Comparison of ENCODE assay signal across 18 cellular contexts in the genomic region with DNA sequence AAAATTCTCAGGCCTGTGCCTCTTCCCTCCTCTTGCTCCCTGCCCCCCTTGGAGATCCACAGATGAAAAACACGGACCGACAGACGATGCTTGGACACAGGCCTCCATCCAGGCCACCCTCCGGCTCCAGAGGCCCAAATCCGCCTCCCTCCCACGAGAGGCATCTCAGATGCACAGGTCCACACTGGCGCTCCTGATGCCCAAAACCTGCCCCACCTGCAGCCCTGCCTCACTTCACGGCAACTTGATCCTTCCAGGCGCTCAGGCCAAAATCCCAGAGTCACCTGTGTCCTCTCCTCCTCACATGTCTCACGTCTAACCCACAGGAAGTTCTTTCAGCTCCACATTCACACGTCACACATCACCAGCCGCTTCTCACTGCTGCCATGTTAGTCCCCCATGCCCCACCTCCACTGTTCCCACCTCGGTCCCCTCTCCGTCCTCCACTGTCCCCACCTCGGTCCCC. TPM values are rescaled to one million over a fixed set of nuclear protein-coding genes. Genes with fewer than 3 reads are reported as not detected.
DNase-seq lines count a peak whose midpoint lies in the region; ATAC-seq and TF ChIP-seq lines count a peak whose summit lies in the region.
"Had no signal": no experiment of that assay in that cellular context is flagged by ENCODE, and none has a peak within 500 bp of the region (broad histone marks: within the 10 kb centered on the region; RNA-seq: fewer than 3 reads in every experiment).

No MANE protein-coding gene starts in this region.

- peak overlapping the region; percentile 44 to 68 (median 60) for H3K4me3 ChIP-seq in BLaER1 treated with 17β-estradiol and CSF1 and Interleukin-3, amounts not matched to agents 10 nM and 100 nM
- no peak overlapping the region for H3K4me3 ChIP-seq in coronary artery
- H3K4me3 ChIP-seq: GM12878, K562 had no signal

- no peak for DNase-seq in T-helper 1 cell
- DNase-seq in coronary artery (ENCODE audit: low spot score) = no peak
- no peak for DNase-seq in naive thymus-derived CD8-positive, alpha-beta T cell
- no peak for DNase-seq in T-helper 2 cell
- no peak for DNase-seq in activated T-cell treated with anti-CD3 and anti-CD28 coated beads, Interleukin-2, amount 50 U/mL, for 4 hours
- DNase-seq: 8988T, C1 segment of cervical spinal cord, COR-L47, NCI-H1105, NCI-H187, NCI-H748 treated with DMSO at 0.1 percent for 48 hours, PC-3 had no signal

- peak overlapping the region; percentile 89 to 99 (median 93) for H3K4me2 ChIP-seq in BLaER1 treated with 17β-estradiol and CSF1 and Interleukin-3, amounts not matched to agents 10 nM and 100 nM

- H3K4me3 Mint-ChIP-seq in T-helper 1 cell treated with Interleukin-12 subunit alpha and Interleukin-12 subunit beta and Interleukin-4 antibody, amounts not matched to agents 30 μg/mL and 1 μg/mL, for 36 hours = no peak overlapping the region
- no peak overlapping the region for H3K4me3 Mint-ChIP-seq in naive thymus-derived CD8-positive, alpha-beta T cell
- no peak overlapping the region for H3K4me3 Mint-ChIP-seq in activated T-cell treated with anti-CD3 and anti-CD28 coated beads, Interleukin-2, amount 50 U/mL, for 4 hours

- peaks cover 94 to 98% (median 97%) of the 10 kb centered on the region in 10 experiments for H3K4me1 ChIP-seq in BLaER1 treated with 17β-estradiol and CSF1 and Interleukin-3, amounts not matched to agents 10 nM and 100 nM

- peak in 1 of 2 donors; percentile 20 for ATAC-seq in naive thymus-derived CD8-positive, alpha-beta T cell
- ATAC-seq in HG03469 (IDR thresholded peaks at IDR 0.05; ENCODE audit: unreplicated experiment) = no peak
- ATAC-seq in activated T-cell treated with anti-CD3 and anti-CD28 coated beads, Interleukin-2, amount 50 U/mL, for 4 hours = no peak
- ATAC-seq: GM12878, PC-3 had no signal

- peaks cover 7% of the 10 kb centered on the region for H3K4me1 Mint-ChIP-seq in T-helper 1 cell treated with Interleukin-12 subunit alpha and Interleukin-12 subunit beta and Interleukin-4 antibody, amounts not matched to agents 30 μg/mL and 1 μg/mL, for 36 hours (ENCODE audit: low read depth)
- peaks cover 4 to 27% (median 11%) of the 10 kb centered on the region in 4 donors for H3K4me1 Mint-ChIP-seq in naive thymus-derived CD8-positive, alpha-beta T cell
- H3K4me1 Mint-ChIP-seq in activated T-cell treated with anti-CD3 and anti-CD28 coated beads, Interleukin-2, amount 50 U/mL, for 4 hours (ENCODE audit: low read depth) = peaks cover 4% of the 10 kb centered on the region

- H3K27ac Mint-ChIP-seq in T-helper 1 cell treated with Interleukin-12 subunit alpha and Interleukin-12 subunit beta and Interleukin-4 antibody, amounts not matched to agents 30 μg/mL and 1 μg/mL, for 36 hours = peak overlapping the region; percentile 58
- peak overlapping the region in 7 of 10 donors; percentile 4 to 98 (median 80) for H3K27ac Mint-ChIP-seq in naive thymus-derived CD8-positive, alpha-beta T cell

- no peaks in the 10 kb centered on the region for H3K36me3 Mint-ChIP-seq in T-helper 1 cell treated with Interleukin-12 subunit alpha and Interleukin-12 subunit beta and Interleukin-4 antibody, amounts not matched to agents 30 μg/mL and 1 μg/mL, for 36 hours (ENCODE audit: low read depth)
- no peaks in the 10 kb centered on the region for H3K36me3 Mint-ChIP-seq in naive thymus-derived CD8-positive, alpha-beta T cell
- no peaks in the 10 kb centered on the region for H3K36me3 Mint-ChIP-seq in activated T-cell treated with anti-CD3 and anti-CD28 coated beads, Interleukin-2, amount 50 U/mL, for 4 hours (ENCODE audit: insufficient read depth)

- no peaks in the 10 kb centered on the region for H3K9me3 ChIP-seq in BLaER1 treated with 17β-estradiol and CSF1 and Interleukin-3, amounts not matched to agents 10 nM and 100 nM (replicated peaks in 1 of 11)

- POLR2A ChIA-PET in naive thymus-derived CD8-positive, alpha-beta T cell (lab: Charles Lee) = interaction anchor here (0.6 kb wide), 1 partner anchor 31 kb away, joined by 3 read pairs; no protein-coding TSS in a partner anchor

- H3K27ac ChIP-seq in BLaER1 treated with 17β-estradiol and CSF1 and Interleukin-3, amounts not matched to agents 10 nM and 100 nM = peak overlapping the region; percentile 77 to 95 (median 84)
- H3K27ac ChIP-seq in coronary artery = peak overlapping the region; percentile 40
- H3K27ac ChIP-seq: HL-60 had no signal

- H3K27me3 ChIP-seq in BLaER1 treated with 17β-estradiol and CSF1 and Interleukin-3, amounts not matched to agents 10 nM and 100 nM = no peaks in the 10 kb centered on the region

- H3K9me3 Mint-ChIP-seq in T-helper 1 cell treated with Interleukin-12 subunit alpha and Interleukin-12 subunit beta and Interleukin-4 antibody, amounts not matched to agents 30 μg/mL and 1 μg/mL, for 36 hours = no peaks in the 10 kb centered on the region
- H3K9me3 Mint-ChIP-seq in naive thymus-derived CD8-positive, alpha-beta T cell = no peaks in the 10 kb centered on the region
- no peaks in the 10 kb centered on the region for H3K9me3 Mint-ChIP-seq in activated T-cell treated with anti-CD3 and anti-CD28 coated beads, Interleukin-2, amount 50 U/mL, for 4 hours

- TF ChIP-seq CTCF in coronary artery (IDR thresholded peaks at IDR 0.05) = no peak

- H3K27me3 Mint-ChIP-seq in T-helper 1 cell treated with Interleukin-12 subunit alpha and Interleukin-12 subunit beta and Interleukin-4 antibody, amounts not matched to agents 30 μg/mL and 1 μg/mL, for 36 hours (ENCODE audit: low read depth) = no peaks in the 10 kb centered on the region
- no peaks in the 10 kb centered on the region for H3K27me3 Mint-ChIP-seq in naive thymus-derived CD8-positive, alpha-beta T cell
- no peaks in the 10 kb centered on the region for H3K27me3 Mint-ChIP-seq in activated T-cell treated with anti-CD3 and anti-CD28 coated beads, Interleukin-2, amount 50 U/mL, for 4 hours (ENCODE audit: low read depth)

- H4K20me1 ChIP-seq in BLaER1 treated with 17β-estradiol and CSF1 and Interleukin-3, amounts not matched to agents 10 nM and 100 nM = no peaks in the 10 kb centered on the region; a peak in 1 of 22 replicates

- H3K36me3 ChIP-seq in BLaER1 treated with 17β-estradiol and CSF1 and Interleukin-3, amounts not matched to agents 10 nM and 100 nM = 0 out of 22 replicates have a peak, but pooled peaks cover 0 to under 1% (median 0%) of the 10 kb centered on the region in 11 experiments

- peak overlapping the region; percentile 68 to 84 (median 79) for H3K9ac ChIP-seq in BLaER1 treated with 17β-estradiol and CSF1 and Interleukin-3, amounts not matched to agents 10 nM and 100 nM

RNA-seq across cellular contexts. Expression of a gene that starts 7.2 kb away (rescaled TPM):
- not detected for total RNA-seq in naive thymus-derived CD8-positive, alpha-beta T cell
- polyA plus RNA-seq in naive thymus-derived CD8-positive, alpha-beta T cell = not detected
- total RNA-seq in activated T-cell treated with anti-CD3 and anti-CD28 coated beads, Interleukin-2, amount 50 U/mL, for 4 hours = under 1 TPM in 1 of 3 donors, not detected in 2; 0.14 TPM
- polyA plus RNA-seq: K562 had no signal

RNA-seq across cellular contexts. Expression of a gene that starts 29.7 kb away (rescaled TPM):
- total RNA-seq in naive thymus-derived CD8-positive, alpha-beta T cell = 100 to 1,000 TPM; 102 to 103 TPM
- 10 to 100 TPM; 72.9 to 91.8 (median 81.6) TPM for polyA plus RNA-seq in naive thymus-derived CD8-positive, alpha-beta T cell
- 100 to 1,000 TPM; 160 to 203 (median 169) TPM for total RNA-seq in activated T-cell treated with anti-CD3 and anti-CD28 coated beads, Interleukin-2, amount 50 U/mL, for 4 hours

RNA-seq across cellular contexts. Expression of a gene that starts 31.3 kb away (rescaled TPM):
- not detected for total RNA-seq in naive thymus-derived CD8-positive, alpha-beta T cell
- not detected for polyA plus RNA-seq in naive thymus-derived CD8-positive, alpha-beta T cell
- total RNA-seq in activated T-cell treated with anti-CD3 and anti-CD28 coated beads, Interleukin-2, amount 50 U/mL, for 4 hours = not detected
- total RNA-seq: GM12878, K562, PC-3 had no signal
- polyA plus RNA-seq: GM12878, K562 had no signal
